12 cellular contexts compared by ENCODE assay signal in the genomic region with DNA sequence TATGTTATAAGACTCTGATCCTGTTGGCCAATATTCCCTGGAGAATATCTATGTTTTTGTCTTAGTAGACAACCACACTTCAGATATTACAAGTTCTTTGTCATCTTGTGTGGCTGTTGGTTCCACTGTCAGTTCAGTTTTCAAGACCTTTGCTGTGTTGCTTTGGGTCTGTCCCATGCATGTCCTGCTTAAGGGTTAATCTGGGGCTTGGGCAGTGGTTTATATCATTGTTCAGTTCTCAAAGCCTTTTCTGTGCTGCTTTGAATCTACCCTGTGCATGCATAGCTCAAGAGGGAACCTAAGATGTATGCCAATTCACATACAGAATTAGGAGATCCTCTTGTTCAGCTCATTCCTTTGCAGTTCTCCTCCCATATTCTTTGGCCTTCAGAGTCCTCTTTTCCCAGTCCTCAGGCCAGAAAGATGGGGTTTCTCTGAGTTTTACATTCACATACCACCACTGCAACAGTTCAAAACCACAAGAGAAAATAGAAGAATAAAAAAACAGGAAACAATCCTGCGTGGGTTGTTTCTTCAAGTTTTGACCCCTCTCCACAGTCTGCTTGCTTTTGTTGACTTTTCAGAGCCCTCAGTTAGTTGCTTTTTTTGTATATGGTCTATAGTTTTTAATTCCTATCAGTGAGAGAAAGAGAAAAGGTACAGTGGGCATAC. TPM values are rescaled to one million over a fixed set of nuclear protein-coding genes. Genes with fewer than 3 reads are reported as not detected.
DNase-seq lines count a peak whose midpoint lies in the region; ATAC-seq and TF ChIP-seq lines count a peak whose summit lies in the region.
"Had no signal": no experiment of that assay in that cellular context is flagged by ENCODE, and none has a peak within 500 bp of the region (broad histone marks: within the 10 kb centered on the region; RNA-seq: fewer than 3 reads in every experiment).

No MANE protein-coding gene starts in this region.

- H3K9me3 ChIP-seq in DND-41 (ENCODE audit: insufficient read depth, low read length, severe bottlenecking) (no peaks in the 10 kb centered on the region), uterus (no peaks in the 10 kb centered on the region), colonic mucosa (no peaks in the 10 kb centered on the region)
- H3K9me3 ChIP-seq: Caco-2 had no signal

- H3K27me3 Mint-ChIP-seq in WTC11 (ENCODE audit: low read depth), result no peaks in the 10 kb centered on the region
- no peaks in the 10 kb centered on the region for H3K27me3 Mint-ChIP-seq in naive thymus-derived CD8-positive, alpha-beta T cell

- peak; percentile 53; the same call in 2 of the 3 replicates for ATAC-seq in DND-41 (ENCODE audit: insufficient read depth, low read depth)
- peak; percentile 67 for ATAC-seq in HG02763 (IDR thresholded peaks at IDR 0.05; ENCODE audit: unreplicated experiment)
- ATAC-seq in WTC11, result no peak
- ATAC-seq in naive thymus-derived CD8-positive, alpha-beta T cell, result no peak
- ATAC-seq in HG03460 (IDR thresholded peaks at IDR 0.05; ENCODE audit: unreplicated experiment), result no peak

- DNase-seq in DND-41 (no peak), WTC11 (ENCODE audit: low spot score) (no peak), uterus (no peak), colonic mucosa (no peak)
- DNase-seq in naive thymus-derived CD8-positive, alpha-beta T cell, result no peak
- DNase-seq: activated gamma-delta T cell; Caco-2; NCI-H1092; SHP77; stimulated activated CD4-positive, alpha-beta T cell treated with anti-CD3 and anti-CD28 coated beads, Interleukin-4, amount 100 ng/mL, for 4 hours had no signal

- H3K4me3 Mint-ChIP-seq in WTC11, result no peak overlapping the region
- peak overlapping the region in 6 of 10 donors; percentile 1 to 57 (median 15) for H3K4me3 Mint-ChIP-seq in naive thymus-derived CD8-positive, alpha-beta T cell

- H4K20me1 ChIP-seq in DND-41 (ENCODE audit: insufficient read depth, low read length), result 0 out of 2 replicates have a peak, but pooled peaks cover 4% of the 10 kb centered on the region

- peak overlapping the region; percentile 47; the same call in 1 of the 2 replicates for H3K27ac Mint-ChIP-seq in WTC11
- peak overlapping the region in 5 of 10 donors; percentile 5 to 79 (median 50) for H3K27ac Mint-ChIP-seq in naive thymus-derived CD8-positive, alpha-beta T cell

- H3K4me1 Mint-ChIP-seq in WTC11, result no peaks in the 10 kb centered on the region
- peaks cover 4 to 23% (median 19%) of the 10 kb centered on the region in 4 donors for H3K4me1 Mint-ChIP-seq in naive thymus-derived CD8-positive, alpha-beta T cell

- H3K79me2 ChIP-seq in DND-41 (ENCODE audit: insufficient read depth, low read length), result peaks cover 66% of the 10 kb centered on the region

- no peaks in the 10 kb centered on the region for H3K9me3 Mint-ChIP-seq in WTC11
- H3K9me3 Mint-ChIP-seq in naive thymus-derived CD8-positive, alpha-beta T cell, result peaks cover 0 to 2% (median 0%) of the 10 kb centered on the region in 9 donors

- H3K4me1 ChIP-seq in DND-41 (ENCODE audit: insufficient read depth, low read length) (peaks cover 25% of the 10 kb centered on the region), uterus (no peaks in the 10 kb centered on the region), colonic mucosa (no peaks in the 10 kb centered on the region)
- H3K4me1 ChIP-seq: Caco-2 had no signal

- POLR2A ChIA-PET in WTC11 (lab: Charles Lee), result no interaction called here
- POLR2A ChIA-PET in naive thymus-derived CD8-positive, alpha-beta T cell (lab: Charles Lee), result no interaction called here

- H2AFZ ChIP-seq in DND-41 (ENCODE audit: low read depth, low read length), result no peak overlapping the region

- H3K4me3 ChIP-seq in DND-41 (ENCODE audit: low read depth in 1 of 2, low read length in 2 of 2) (no peak overlapping the region), uterus (no peak overlapping the region), colonic mucosa (no peak overlapping the region)

- peaks cover 85% of the 10 kb centered on the region for H3K36me3 ChIP-seq in DND-41 (ENCODE audit: insufficient read depth, low read length)
- no peaks in the 10 kb centered on the region for H3K36me3 ChIP-seq in uterus
- no peaks in the 10 kb centered on the region for H3K36me3 ChIP-seq in colonic mucosa

- peak overlapping the region; percentile 45 for H3K27ac ChIP-seq in DND-41 (ENCODE audit: low read length)
- H3K27ac ChIP-seq in uterus, result no peak overlapping the region
- H3K27ac ChIP-seq in colonic mucosa, result no peak overlapping the region

- CTCF ChIA-PET in WTC11 (lab: Charles Lee), result no interaction called here

- no peak for TF ChIP-seq POLR2A in uterus (IDR thresholded peaks at IDR 0.05)

- peaks cover 80% of the 10 kb centered on the region for H3K36me3 Mint-ChIP-seq in WTC11
- H3K36me3 Mint-ChIP-seq in naive thymus-derived CD8-positive, alpha-beta T cell, result no peaks in the 10 kb centered on the region

- no peak for TF ChIP-seq CTCF in DND-41 (IDR thresholded peaks at IDR 0.05; ENCODE audit: borderline replicate concordance, extremely low read depth, low read length, poor library complexity, severe bottlenecking)
- no peak for TF ChIP-seq CTCF in WTC11 (IDR thresholded peaks at IDR 0.05)
- no peak for TF ChIP-seq CTCF in uterus (IDR thresholded peaks at IDR 0.05)
- no peak for TF ChIP-seq CTCF in colonic mucosa (IDR thresholded peaks at IDR 0.05)

- intact Hi-C loops in uterus (cut with DNase I; ENCODE audit: low total_unique reads), result no loop called here
- intact Hi-C loops in colonic mucosa (cut with DNase I), result no loop called here

- H3K27me3 ChIP-seq in DND-41 (ENCODE audit: insufficient read depth, low read length, poor library complexity) (no peaks in the 10 kb centered on the region), uterus (no peaks in the 10 kb centered on the region), colonic mucosa (no peaks in the 10 kb centered on the region)

- H3K9ac ChIP-seq in DND-41 (ENCODE audit: low read depth, low read length) (peak overlapping the region; percentile 14; the same call in 1 of the 2 replicates), colonic mucosa (ENCODE audit: low read depth in 2 of 2, low read length in 2 of 2) (no peak overlapping the region)

- no peak overlapping the region for H3K4me2 ChIP-seq in DND-41 (ENCODE audit: insufficient read depth, low read length)

TF ChIP-seq in WTC11, 78 proteins besides CTCF, POLR2A, EP300 and RAD21:
- no peak for TF ChIP-seq SOX15 (CRISPR knock-in tag; IDR thresholded peaks at IDR 0.05)
- TF ChIP-seq, protein P1, sequence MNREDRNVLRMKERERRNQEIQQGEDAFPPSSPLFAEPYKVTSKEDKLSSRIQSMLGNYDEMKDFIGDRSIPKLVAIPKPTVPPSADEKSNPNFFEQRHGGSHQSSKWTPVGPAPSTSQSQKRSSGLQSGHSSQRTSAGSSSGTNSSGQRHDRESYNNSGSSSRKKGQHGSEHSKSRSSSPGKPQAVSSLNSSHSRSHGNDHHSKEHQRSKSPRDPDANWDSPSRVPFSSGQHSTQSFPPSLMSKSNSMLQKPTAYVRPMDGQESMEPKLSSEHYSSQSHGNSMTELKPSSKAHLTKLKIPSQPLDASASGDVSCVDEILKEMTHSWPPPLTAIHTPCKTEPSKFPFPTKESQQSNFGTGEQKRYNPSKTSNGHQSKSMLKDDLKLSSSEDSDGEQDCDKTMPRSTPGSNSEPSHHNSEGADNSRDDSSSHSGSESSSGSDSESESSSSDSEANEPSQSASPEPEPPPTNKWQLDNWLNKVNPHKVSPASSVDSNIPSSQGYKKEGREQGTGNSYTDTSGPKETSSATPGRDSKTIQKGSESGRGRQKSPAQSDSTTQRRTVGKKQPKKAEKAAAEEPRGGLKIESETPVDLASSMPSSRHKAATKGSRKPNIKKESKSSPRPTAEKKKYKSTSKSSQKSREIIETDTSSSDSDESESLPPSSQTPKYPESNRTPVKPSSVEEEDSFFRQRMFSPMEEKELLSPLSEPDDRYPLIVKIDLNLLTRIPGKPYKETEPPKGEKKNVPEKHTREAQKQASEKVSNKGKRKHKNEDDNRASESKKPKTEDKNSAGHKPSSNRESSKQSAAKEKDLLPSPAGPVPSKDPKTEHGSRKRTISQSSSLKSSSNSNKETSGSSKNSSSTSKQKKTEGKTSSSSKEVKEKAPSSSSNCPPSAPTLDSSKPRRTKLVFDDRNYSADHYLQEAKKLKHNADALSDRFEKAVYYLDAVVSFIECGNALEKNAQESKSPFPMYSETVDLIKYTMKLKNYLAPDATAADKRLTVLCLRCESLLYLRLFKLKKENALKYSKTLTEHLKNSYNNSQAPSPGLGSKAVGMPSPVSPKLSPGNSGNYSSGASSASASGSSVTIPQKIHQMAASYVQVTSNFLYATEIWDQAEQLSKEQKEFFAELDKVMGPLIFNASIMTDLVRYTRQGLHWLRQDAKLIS (CRISPR knock-in tag; IDR thresholded peaks at IDR 0.05; ENCODE audit: borderline replicate concordance), result no peak
- TF ChIP-seq ETV6 (CRISPR knock-in tag; IDR thresholded peaks at IDR 0.05), result no peak
- TF ChIP-seq, protein P2, sequence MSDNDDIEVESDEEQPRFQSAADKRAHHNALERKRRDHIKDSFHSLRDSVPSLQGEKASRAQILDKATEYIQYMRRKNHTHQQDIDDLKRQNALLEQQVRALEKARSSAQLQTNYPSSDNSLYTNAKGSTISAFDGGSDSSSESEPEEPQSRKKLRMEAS (CRISPR knock-in tag; IDR thresholded peaks at IDR 0.05), result no peak
- TF ChIP-seq, protein P3, sequence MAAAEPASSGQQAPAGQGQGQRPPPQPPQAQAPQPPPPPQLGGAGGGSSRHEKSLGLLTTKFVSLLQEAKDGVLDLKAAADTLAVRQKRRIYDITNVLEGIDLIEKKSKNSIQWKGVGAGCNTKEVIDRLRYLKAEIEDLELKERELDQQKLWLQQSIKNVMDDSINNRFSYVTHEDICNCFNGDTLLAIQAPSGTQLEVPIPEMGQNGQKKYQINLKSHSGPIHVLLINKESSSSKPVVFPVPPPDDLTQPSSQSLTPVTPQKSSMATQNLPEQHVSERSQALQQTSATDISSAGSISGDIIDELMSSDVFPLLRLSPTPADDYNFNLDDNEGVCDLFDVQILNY (CRISPR knock-in tag; IDR thresholded peaks at IDR 0.05), result no peak
- TF ChIP-seq, protein P4, sequence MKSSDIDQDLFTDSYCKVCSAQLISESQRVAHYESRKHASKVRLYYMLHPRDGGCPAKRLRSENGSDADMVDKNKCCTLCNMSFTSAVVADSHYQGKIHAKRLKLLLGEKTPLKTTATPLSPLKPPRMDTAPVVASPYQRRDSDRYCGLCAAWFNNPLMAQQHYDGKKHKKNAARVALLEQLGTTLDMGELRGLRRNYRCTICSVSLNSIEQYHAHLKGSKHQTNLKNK (CRISPR knock-in tag; IDR thresholded peaks at IDR 0.05), result no peak

RNA-seq across cellular contexts. Expression of a gene that starts 21.6 kb away (rescaled TPM):
- 148 to 192 TPM (median 156 TPM) in 3 replicates for total RNA-seq in WTC11 (2021)
- total RNA-seq in naive thymus-derived CD8-positive, alpha-beta T cell, result under 1 TPM; 0.49 to 0.77 TPM
- polyA plus RNA-seq in naive thymus-derived CD8-positive, alpha-beta T cell, result under 1 TPM in 1 of 3 donors, not detected in 2; 0.54 TPM
- 10 to 100 TPM in 1 of 4 donors, under 1 TPM in 1, not detected in 2; under 0.01 to 31.5 TPM for total RNA-seq in uterus
- total RNA-seq in colonic mucosa, result 10 to 100 TPM; 10.2 to 48.3 TPM

RNA-seq across cellular contexts. Expression of a gene that starts 56.4 kb away (rescaled TPM):
- total RNA-seq in WTC11 (2021) (8.7 to 11.7 TPM (median 9.6 TPM) in 3 replicates), uterus (1 to 10 TPM in 3 of 4 donors, not detected in 1; 2.3 to 5.0 (median 3.3) TPM), colonic mucosa (10 to 100 TPM in 1 of 2 donors, 1 to 10 TPM in 1; 4.9 to 10.4 TPM)
- total RNA-seq in naive thymus-derived CD8-positive, alpha-beta T cell, result not detected
- polyA plus RNA-seq in naive thymus-derived CD8-positive, alpha-beta T cell, result 1 to 10 TPM in 1 of 3 donors, not detected in 2; 1.1 TPM

Comparison
In these comparisons a context has a peak if more than half of its experiments do, and no peak if none do; other contexts are left out.
1. ATAC-seq: peak in DND-41 (single experiment) and HG02763 (single experiment); none in WTC11 (single experiment), naive thymus-derived CD8-positive, alpha-beta T cell (0 of 2) and HG03460 (single experiment).